Comparison of ENCODE assay signal across 20 cellular contexts in genomic region chr2:219643788-219644398, GRCh38. TPM values are rescaled to one million over a fixed set of nuclear protein-coding genes. Genes with fewer than 3 reads are reported as not detected.
DNase-seq lines count a peak whose midpoint lies in the region; ATAC-seq, FAIRE-seq and TF ChIP-seq lines count a peak whose summit lies in the region.
"Had no signal": no experiment of that assay in that cellular context is flagged by ENCODE, and none has a peak within 500 bp of the region (broad histone marks: within the 10 kb centered on the region; RNA-seq: fewer than 3 reads in every experiment).

No MANE protein-coding gene starts in this region.

- peak overlapping the region; percentile 61 for H4K91ac ChIP-seq in H1 (replicated peaks; ENCODE audit: insufficient read length, low read length)

- H3K27me3 ChIP-seq in H1 (replicated peaks in 1 of 4; ENCODE audit: control insufficient read depth in 3 of 4, extremely low read depth in 1 of 4, insufficient read depth in 3 of 4, low read length in 3 of 4) = peaks cover 0 to 6% (median 3%) of the 10 kb centered on the region in 4 experiments; a peak in 5 of 7 replicates
- no peaks in the 10 kb centered on the region for H3K27me3 ChIP-seq in right cardiac atrium (ENCODE audit: control insufficient read depth, insufficient read depth)
- no peaks in the 10 kb centered on the region for H3K27me3 ChIP-seq in gastrocnemius medialis
- H3K27me3 ChIP-seq in aorta (ENCODE audit: control insufficient read depth in 1 of 2, insufficient read depth in 2 of 2, low read length in 1 of 2) = no peaks in the 10 kb centered on the region
- H3K27me3 ChIP-seq: body of pancreas had no signal

- H3K9ac ChIP-seq in H1 (replicated peaks in 1 of 4; ENCODE audit: extremely low read depth in 1 of 4, low read depth in 3 of 4, low read length in 3 of 4) = no peak overlapping the region
- H3K9ac ChIP-seq: GM23248 had no signal

- no peaks in the 10 kb centered on the region for H3K23me2 ChIP-seq in H1 (ENCODE audit: low read depth, low read length)

- no peak overlapping the region for H3K56ac ChIP-seq in H1 (replicated peaks; ENCODE audit: insufficient read length, low read depth, low read length)

- WGBS in H1 (ENCODE audit: extremely low coverage in 1 of 2, insufficient coverage in 1 of 2, insufficient read length in 1 of 2, insufficient replicate concordance in 2 of 2, low coverage in 1 of 2, low lambda C conversion rate in 2 of 2, missing lambda C conversion rate in 1 of 2), 2 experiments = 93% methylated on average over 14 of the region's 14 CpGs; no CpG with 5 or more reads in 1 of the 2 experiments
- 69% methylated on average over 14 of the region's 14 CpGs for whole genome bisulfite sequencing in right cardiac atrium
- 91 to 92% methylated on average over 14 of the region's 14 CpGs for WGBS in aorta, 2 donors

- H3K4me2 ChIP-seq in H1 (ENCODE audit: insufficient read depth in 1 of 2, low read depth in 2 of 2, low read length in 2 of 2) = no peak overlapping the region

- CTCF ChIA-PET in H1 (lab: Charles Lee; ENCODE audit: partially characterized antibody) = interaction anchor here (0.7 to 22.0 kb wide), 25 partner anchors 10 to 152 kb away, joined by 3 to 356 read pairs (median 6); partner anchors contain the start of genes CHPF, INHA, OBSL1 and TMEM198

- no peak for TF ChIP-seq EP300 in H1 (IDR thresholded peaks at IDR 0.05; ENCODE audit: borderline replicate concordance in 1 of 2, low read depth in 2 of 2, low read length in 2 of 2)

- H3K23ac ChIP-seq in H1 (ENCODE audit: insufficient read length) = no peak overlapping the region

- TF ChIP-seq POLR2A in H1 (IDR thresholded peaks at IDR 0.05; ENCODE audit: control extremely low read depth in 1 of 2, low read depth in 2 of 2, low read length in 2 of 2) = no peak
- TF ChIP-seq POLR2A in gastrocnemius medialis (IDR thresholded peaks at IDR 0.05) = no peak

- H3K4me3 ChIP-seq in H1 (ENCODE audit: extremely low read depth in 1 of 4, insufficient read depth in 2 of 4, low read depth in 3 of 4, low read length in 4 of 4) (no peak overlapping the region), right cardiac atrium (ENCODE audit: low read length) (no peak overlapping the region), gastrocnemius medialis (no peak overlapping the region), aorta (ENCODE audit: low read length in 2 of 2) (no peak overlapping the region)
- H3K4me3 ChIP-seq: body of pancreas, GM23248, prostate gland had no signal

- no peak overlapping the region for H2BK120ac ChIP-seq in H1 (replicated peaks; ENCODE audit: low read depth, low read length)

- H3K18ac ChIP-seq in H1 (ENCODE audit: extremely low read depth, low read length) = no peak overlapping the region

- H2AK5ac ChIP-seq in H1 (ENCODE audit: low read depth, low read length) = no peak overlapping the region

- TF ChIP-seq RAD21 in H1 (IDR thresholded peaks at IDR 0.05 in 1 of 2, conservative IDR thresholded peaks at IDR 0.05 in 1 of 2; ENCODE audit: low read depth in 2 of 2, low read length in 2 of 2) = no peak

- in situ Hi-C loops in gastrocnemius medialis (cut with MboI; ENCODE audit: low sequenced_read_pairs in 4 of 4) = loop anchor here in 1 of 4 donors (10.0 kb wide), 1 partner anchor 109 kb away; no protein-coding TSS in a partner anchor

- H2BK5ac ChIP-seq in H1 (ENCODE audit: low read depth, low read length) = peak overlapping the region; percentile 28; the same call in 1 of the 2 replicates

- H4K5ac ChIP-seq in H1 (ENCODE audit: insufficient read length, low read depth, low read length) = no peak overlapping the region

- no peak overlapping the region for H2AFZ ChIP-seq in H1 (ENCODE audit: low read length)
- H2AFZ ChIP-seq: GM23248 had no signal

- POLR2A ChIA-PET in H1 (lab: Charles Lee; ENCODE audit: partially characterized antibody) = interaction anchor here (1.1 to 1.9 kb wide), 3 partner anchors 11 to 45 kb away, joined by 3 to 12 read pairs (median 4); no protein-coding TSS in a partner anchor

- H3K4me1 ChIP-seq in H1 (replicated peaks in 1 of 4; ENCODE audit: control insufficient read depth in 3 of 4, insufficient read depth in 4 of 4, low read length in 3 of 4) (peaks cover 0 to 6% (median 2%) of the 10 kb centered on the region in 4 experiments; a peak in 5 of 7 replicates), right cardiac atrium (ENCODE audit: control insufficient read depth, insufficient read depth, low read length) (peaks cover 2% of the 10 kb centered on the region), gastrocnemius medialis (peaks cover 27 to 40% of the 10 kb centered on the region in 2 donors), aorta (ENCODE audit: control insufficient read depth in 1 of 2, insufficient read depth in 2 of 2, low read length in 2 of 2) (no peaks in the 10 kb centered on the region)

- DNase-seq in DMS 273 (lab: John Stamatoyannopoulos, UW; ENCODE audit: unreplicated experiment) = peak; percentile 17
- no peak for DNase-seq in DMS 273 treated with DMSO at 0.1 percent for 48 hours (lab: John Stamatoyannopoulos, UW)
- DNase-seq in H1 (ENCODE audit: low read depth in 1 of 2, low spot score in 2 of 2) = no peak
- DNase-seq in right cardiac atrium = peak; percentile 54 to 83 (median 83)
- no peak for DNase-seq in gastrocnemius medialis
- no peak for DNase-seq in aorta
- DNase-seq: activated CD8-positive, alpha-beta T cell treated with anti-CD3 and anti-CD28 coated beads for 36 hours; activated T-cell treated with anti-CD3 and anti-CD28 coated beads, Interleukin-2, amount 50 U/mL, for 72 hours; body of pancreas; GM23248; immature natural killer cell; natural killer cell; T-cell had no signal

- FAIRE-seq in H1 (lab: Jason Lieb, UNC) = no peak
- FAIRE-seq: D721Med had no signal

- H3K79me2 ChIP-seq in H1 (ENCODE audit: control insufficient read depth in 1 of 2, insufficient read depth in 2 of 2, low read length in 2 of 2) = no peaks in the 10 kb centered on the region

- H2BK12ac ChIP-seq in H1 (ENCODE audit: low read depth, low read length) = no peak overlapping the region

- H3K27ac ChIP-seq in H1 (ENCODE audit: low read depth, low read length) (no peak overlapping the region), right cardiac atrium (ENCODE audit: low read length) (peak overlapping the region; percentile 96), gastrocnemius medialis (peak overlapping the region; percentile 68 to 87 (median 82)), aorta (ENCODE audit: low read depth in 1 of 2, low read length in 2 of 2) (no peak overlapping the region)
- H3K27ac ChIP-seq: 22Rv1, body of pancreas, epithelial cell of prostate, GM23248, prostate gland, VCaP had no signal

- H3K9me3 ChIP-seq in H1 (ENCODE audit: insufficient read depth in 2 of 2, low read depth in 1 of 2, low read length in 1 of 2) (no peaks in the 10 kb centered on the region), right cardiac atrium (ENCODE audit: control insufficient read depth, low read length) (no peaks in the 10 kb centered on the region), gastrocnemius medialis (no peaks in the 10 kb centered on the region), aorta (ENCODE audit: control insufficient read depth, low read length) (no peaks in the 10 kb centered on the region)
- H3K9me3 ChIP-seq: body of pancreas, prostate gland had no signal

- intact Hi-C loops in right cardiac atrium (cut with DNase I) (loop anchor here in 3 of 4 donors (5.0 kb wide), 3 partner anchors 47 to 102 kb away; partner anchors contain the start of genes CHPF (in 3 of the 3), TMEM198 (in 3 of the 3), INHA (in 1 of the 3) and OBSL1 (in 1 of the 3)), gastrocnemius medialis (cut with DNase I; ENCODE audit: low total_unique reads) (loop anchor here (5.0 kb wide), 1 partner anchor 242 kb away; no protein-coding TSS in a partner anchor), aorta (cut with DNase I) (loop anchor here (2.0 to 5.0 kb wide), 4 partner anchors 43 to 257 kb away; partner anchors contain the start of genes CHPF (in 1 of the 2), DNPEP (in 1 of the 2) and TMEM198 (in 1 of the 2))

- no peak overlapping the region for H3K4ac ChIP-seq in H1 (replicated peaks; ENCODE audit: insufficient read length, low read depth, low read length)

- no peak overlapping the region for H2BK20ac ChIP-seq in H1 (ENCODE audit: low read length)

- no peaks in the 10 kb centered on the region for H4K20me1 ChIP-seq in H1 (replicated peaks in 1 of 2; ENCODE audit: control insufficient read depth in 1 of 2, insufficient read depth in 2 of 2, low read length in 2 of 2)

- H3K14ac ChIP-seq in H1 (ENCODE audit: insufficient read length) = no peak overlapping the region

- H3K79me1 ChIP-seq in H1 (ENCODE audit: low read depth, low read length) = no peaks in the 10 kb centered on the region

- H4K8ac ChIP-seq in H1 (ENCODE audit: extremely low read depth, insufficient read depth, low read length) = no peak overlapping the region

- TF ChIP-seq CTCF in H1 (IDR thresholded peaks at IDR 0.05; ENCODE audit: control extremely low read depth in 1 of 3, insufficient read depth in 1 of 3, low read depth in 1 of 3, low read length in 3 of 3) (no peak), gastrocnemius medialis (IDR thresholded peaks at IDR 0.05 in 4 of 5, conservative IDR thresholded peaks at IDR 0.05 in 1 of 5) (no peak)

- no peak overlapping the region for H2BK15ac ChIP-seq in H1 (ENCODE audit: low read length)

- peak; percentile 3 to 15 for ATAC-seq in right cardiac atrium
- peak in 1 of 2 donors; percentile 1 for ATAC-seq in gastrocnemius medialis
- ATAC-seq in aorta (ENCODE audit: low FRiP score) = no peak
- ATAC-seq in HG02763 (IDR thresholded peaks at IDR 0.05; ENCODE audit: unreplicated experiment) = no peak
- ATAC-seq in GM18519 (IDR thresholded peaks at IDR 0.05; ENCODE audit: low FRiP score, unreplicated experiment) = no peak
- ATAC-seq: activated CD8-positive, alpha-beta T cell treated with anti-CD3 and anti-CD28 coated beads for 36 hours; activated T-cell treated with anti-CD3 and anti-CD28 coated beads, Interleukin-2, amount 50 U/mL, for 72 hours; body of pancreas; natural killer cell; T-cell had no signal

- H3K36me3 ChIP-seq in H1 (ENCODE audit: control insufficient read depth in 2 of 4, insufficient read depth in 4 of 4, low read length in 3 of 4) (no peaks in the 10 kb centered on the region), gastrocnemius medialis (no peaks in the 10 kb centered on the region), aorta (ENCODE audit: control insufficient read depth in 1 of 2, insufficient read depth in 2 of 2, low read length in 1 of 2) (no peaks in the 10 kb centered on the region)
- H3K36me3 ChIP-seq: prostate gland had no signal

RNA-seq across cellular contexts. Expression of gene SLC4A3, which starts 16.5 kb away (rescaled TPM):
- 6.5 and 7.4 TPM in 2 replicates for total RNA-seq in H1 (2021; fragmentation: NEBNext Ultra II Directional; extraction: Animal tissue kit (Norgen Biotek cat#: 25700))
- 4.8 and 8.2 TPM in 2 replicates for polyA plus RNA-seq in H1 (2011; rRNA removed)
- 5.4 TPM for polyA plus RNA-seq in H1 (2011; cell fraction: cytosol; rRNA removed)
- 37.1 TPM for polyA plus RNA-seq in H1 (2011; cell fraction: nucleus; rRNA removed)
- 5.8 to 8.2 TPM (median 6.5 TPM) in 4 replicates for polyA plus RNA-seq in H1 (2012, experiment 1 of 2)
- 4.7 TPM for polyA plus RNA-seq in H1 (2012, experiment 2 of 2)
- 4.7 TPM for polyA plus RNA-seq in H1 (2013, experiment 1 of 2)
- polyA plus RNA-seq in H1 (2013, experiment 2 of 2) = 4.8 TPM
- polyA minus RNA-seq in H1 (2011; rRNA and poly(A)+ RNA removed) = 2.8 and 5.1 TPM in 2 replicates
- polyA minus RNA-seq in H1 (2011; cell fraction: cytosol; rRNA and poly(A)+ RNA removed) = 4.6 TPM
- polyA minus RNA-seq in H1 (2011; cell fraction: nucleus; rRNA and poly(A)+ RNA removed) = 9.8 TPM
- 100 to 1,000 TPM; 322 to 445 (median 392) TPM for total RNA-seq in right cardiac atrium
- polyA plus RNA-seq in right cardiac atrium = 288 TPM
- under 1 TPM in 3 of 4 donors, not detected in 1; 0.25 to 0.35 (median 0.29) TPM for total RNA-seq in gastrocnemius medialis
- total RNA-seq in aorta = 1 to 10 TPM; 2.0 to 5.4 TPM
- 1 to 10 TPM; 2.9 to 3.0 TPM for polyA plus RNA-seq in aorta
- total RNA-seq: activated CD8-positive, alpha-beta T cell treated with anti-CD3 and anti-CD28 coated beads for 36 hours; activated T-cell treated with anti-CD3 and anti-CD28 coated beads, Interleukin-2, amount 50 U/mL, for 72 hours had no signal

RNA-seq across cellular contexts. Expression of gene STK11IP, which starts 46.2 kb away (rescaled TPM):
- total RNA-seq in H1 (2021; fragmentation: NEBNext Ultra II Directional; extraction: Animal tissue kit (Norgen Biotek cat#: 25700)) = 24.1 and 29.6 TPM in 2 replicates
- polyA plus RNA-seq in H1 (2011; rRNA removed) (18.5 and 26.5 TPM in 2 replicates), right cardiac atrium (13.4 TPM), aorta (10 to 100 TPM in 1 of 2 donors, 1 to 10 TPM in 1; 6.1 to 58.2 TPM)
- 15.8 TPM for polyA plus RNA-seq in H1 (2011; cell fraction: cytosol; rRNA removed)
- 164 TPM for polyA plus RNA-seq in H1 (2011; cell fraction: nucleus; rRNA removed)
- polyA plus RNA-seq in H1 (2012, experiment 1 of 2) = 17.0 to 28.8 TPM (median 24.2 TPM) in 4 replicates
- 20.6 TPM for polyA plus RNA-seq in H1 (2012, experiment 2 of 2)
- polyA plus RNA-seq in H1 (2013, experiment 1 of 2) = 15.3 TPM
- polyA plus RNA-seq in H1 (2013, experiment 2 of 2) = 13.6 TPM
- 24.4 and 24.9 TPM in 2 replicates for polyA minus RNA-seq in H1 (2011; rRNA and poly(A)+ RNA removed)
- polyA minus RNA-seq in H1 (2011; cell fraction: cytosol; rRNA and poly(A)+ RNA removed) = 20.9 TPM
- polyA minus RNA-seq in H1 (2011; cell fraction: nucleus; rRNA and poly(A)+ RNA removed) = 35.4 TPM
- total RNA-seq in right cardiac atrium (10 to 100 TPM; 12.1 to 19.0 (median 15.1) TPM), gastrocnemius medialis (1 to 10 TPM; 5.4 to 7.5 (median 6.5) TPM), aorta (10 to 100 TPM; 18.5 to 29.9 TPM)

Comparison
In these comparisons a context has a peak if more than half of its experiments do, and no peak if none do; other contexts are left out.
1. DNase-seq: peak in DMS 273 (single experiment) and right cardiac atrium (3 of 3); none in DMS 273 treated with DMSO at 0.1 percent for 48 hours (single experiment), H1 (0 of 2), gastrocnemius medialis (0 of 2) and aorta (0 of 2).
2. H3K27ac ChIP-seq: peak in right cardiac atrium (single experiment) and gastrocnemius medialis (4 of 4); none in H1 (single experiment) and aorta (0 of 2).
3. ATAC-seq: peak in right cardiac atrium (2 of 2); none in aorta (single experiment), HG02763 (single experiment) and GM18519 (single experiment).
4. RNA of gene SLC4A3, which starts 16.5 kb away (total RNA-seq): 322 to 445 TPM in right cardiac atrium; 6.5 to 7.4 TPM in H1, 2.0 to 5.4 TPM in aorta and 0.25 to 0.35 TPM in gastrocnemius medialis; every median in the first group is over 10 times any median in the second.